Comparison of ENCODE assay signal across 6 cellular contexts in the genomic region with DNA sequence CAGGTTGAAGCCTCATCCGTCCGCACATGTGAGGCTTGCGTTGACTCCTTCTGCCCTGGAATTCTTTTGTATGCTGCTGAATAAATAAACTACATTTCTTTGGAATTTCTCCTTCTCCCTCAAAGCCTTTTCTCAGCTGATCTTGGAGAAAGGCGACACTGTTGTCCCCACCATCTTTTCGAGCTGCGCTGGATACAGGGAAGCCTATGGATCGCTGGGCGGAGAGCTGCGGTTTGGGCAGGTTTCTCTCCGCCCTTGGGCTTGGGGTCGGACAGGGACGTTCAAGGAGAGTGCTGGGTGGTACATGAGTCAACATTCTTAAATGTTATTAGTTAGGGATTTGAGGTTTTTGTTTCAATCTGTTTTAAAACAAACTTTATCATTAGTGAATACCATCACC. TPM values are rescaled to one million over a fixed set of nuclear protein-coding genes. Genes with fewer than 3 reads are reported as not detected.
"Had no signal": no experiment of that assay in that cellular context is flagged by ENCODE, and none has a peak within 500 bp of the region (broad histone marks: within the 10 kb centered on the region; RNA-seq: fewer than 3 reads in every experiment).

No MANE protein-coding gene starts in this region.

RNA-seq across cellular contexts. Expression of gene CA5A, which starts 35.8 kb away (rescaled TPM):
- total RNA-seq: LHCN-M2, MCF 10A, OCI-LY7, Right ventricle myocardium inferior, RPMI7951, SJCRH30 had no signal
